Comparison of ENCODE assay signal across 1 cellular context in genomic region chr4:23333556-23333945, GRCh38.
A peak's percentile ranks its signal among the peaks of the same experiment; 100 is the strongest.
TF ChIP-seq lines count a peak whose summit lies in the region.

No MANE protein-coding gene starts in this region.

TF ChIP-seq in HEK293, 187 proteins besides CTCF, POLR2A, EP300 and RAD21 (continued from another document and continues in another):
- TF ChIP-seq, protein P1, sequence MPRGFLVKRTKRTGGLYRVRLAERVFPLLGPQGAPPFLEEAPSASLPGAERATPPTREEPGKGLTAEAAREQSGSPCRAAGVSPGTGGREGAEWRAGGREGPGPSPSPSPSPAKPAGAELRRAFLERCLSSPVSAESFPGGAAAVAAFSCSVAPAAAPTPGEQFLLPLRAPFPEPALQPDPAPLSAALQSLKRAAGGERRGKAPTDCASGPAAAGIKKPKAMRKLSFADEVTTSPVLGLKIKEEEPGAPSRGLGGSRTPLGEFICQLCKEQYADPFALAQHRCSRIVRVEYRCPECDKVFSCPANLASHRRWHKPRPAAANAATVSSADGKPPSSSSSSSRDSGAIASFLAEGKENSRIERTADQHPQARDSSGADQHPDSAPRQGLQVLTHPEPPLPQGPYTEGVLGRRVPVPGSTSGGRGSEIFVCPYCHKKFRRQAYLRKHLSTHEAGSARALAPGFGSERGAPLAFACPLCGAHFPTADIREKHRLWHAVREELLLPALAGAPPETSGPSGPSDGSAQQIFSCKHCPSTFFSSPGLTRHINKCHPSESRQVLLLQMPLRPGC (tag by site-specific recombination; IDR thresholded peaks at IDR 0.05) = peak; percentile 79; the same call in 1 of the 2 replicates
- TF ChIP-seq ZNF366 (tag by site-specific recombination; conservative IDR thresholded peaks at IDR 0.05) (peak; percentile 91), EGR2 (tag by site-specific recombination; IDR thresholded peaks at IDR 0.05; ENCODE audit: low read depth) (no peak), ZBTB21 (tag by site-specific recombination; IDR thresholded peaks at IDR 0.05) (peak; percentile 89), HOXA7 (CRISPR knock-in tag; IDR thresholded peaks at IDR 0.05; ENCODE audit: borderline replicate concordance) (no peak), ZNF677 (tag by site-specific recombination; IDR thresholded peaks at IDR 0.05) (no peak), ZFP37 (tag by site-specific recombination; IDR thresholded peaks at IDR 0.05) (peak; percentile 89), PRDM2 (tag by site-specific recombination; IDR thresholded peaks at IDR 0.05; ENCODE audit: borderline replicate concordance) (no peak), ZNF837 (tag by site-specific recombination; IDR thresholded peaks at IDR 0.05) (no peak), ZSCAN23 (tag by site-specific recombination; IDR thresholded peaks at IDR 0.05) (peak; percentile 53; the same call in 1 of the 2 replicates), ZNF140 (tag by site-specific recombination; IDR thresholded peaks at IDR 0.05) (no peak), ZNF211 (tag by site-specific recombination; IDR thresholded peaks at IDR 0.05; ENCODE audit: low read depth) (no peak), ZBTB17 (tag by site-specific recombination; IDR thresholded peaks at IDR 0.05) (no peak), ZNF202 (tag by site-specific recombination; IDR thresholded peaks at IDR 0.05; ENCODE audit: borderline replicate concordance) (no peak), ZNF621 (tag by site-specific recombination; IDR thresholded peaks at IDR 0.05) (no peak), ZNF280C (tag by site-specific recombination; IDR thresholded peaks at IDR 0.05) (no peak), ZNF175 (tag by site-specific recombination; IDR thresholded peaks at IDR 0.05) (no peak), KLF10 (tag by site-specific recombination; IDR thresholded peaks at IDR 0.05) (no peak), ZNF48 (tag by site-specific recombination; IDR thresholded peaks at IDR 0.05) (no peak), ZNF2 (tag by site-specific recombination; IDR thresholded peaks at IDR 0.05) (no peak), GLIS2 (tag by site-specific recombination; IDR thresholded peaks at IDR 0.05) (0 out of 2 replicates have a peak, but pooled peaks have one; percentile 28), HIC1 (tag by site-specific recombination; IDR thresholded peaks at IDR 0.05) (peak; percentile 96), KLF7 (tag by site-specific recombination; IDR thresholded peaks at IDR 0.05; ENCODE audit: borderline replicate concordance) (no peak), PATZ1 (tag by site-specific recombination; IDR thresholded peaks at IDR 0.05) (no peak), ZNF16 (tag by site-specific recombination; IDR thresholded peaks at IDR 0.05; ENCODE audit: low read depth) (no peak), YY1 (tag by site-specific recombination; IDR thresholded peaks at IDR 0.05) (no peak), ZNF433 (tag by site-specific recombination; IDR thresholded peaks at IDR 0.05; ENCODE audit: low read depth) (no peak), ZNF747 (tag by site-specific recombination; IDR thresholded peaks at IDR 0.05) (no peak), ZFHX2 (tag by site-specific recombination; conservative IDR thresholded peaks at IDR 0.05) (no peak), PRDM1 (tag by site-specific recombination; IDR thresholded peaks at IDR 0.05) (no peak), ATF2 (tag by site-specific recombination; IDR thresholded peaks at IDR 0.05; ENCODE audit: low read depth) (peak; percentile 77), ZNF19 (tag by site-specific recombination; IDR thresholded peaks at IDR 0.05; ENCODE audit: low read depth) (no peak), ZNF626 (tag by site-specific recombination; IDR thresholded peaks at IDR 0.05) (no peak), ZNF114 (tag by site-specific recombination; IDR thresholded peaks at IDR 0.05) (no peak), ZNF629 (tag by site-specific recombination; IDR thresholded peaks at IDR 0.05) (peak; percentile 94), BCL11A (tag by site-specific recombination; IDR thresholded peaks at IDR 0.05; ENCODE audit: low read depth) (peak; percentile 39; the same call in 1 of the 2 replicates)
- TF ChIP-seq, protein P2, sequence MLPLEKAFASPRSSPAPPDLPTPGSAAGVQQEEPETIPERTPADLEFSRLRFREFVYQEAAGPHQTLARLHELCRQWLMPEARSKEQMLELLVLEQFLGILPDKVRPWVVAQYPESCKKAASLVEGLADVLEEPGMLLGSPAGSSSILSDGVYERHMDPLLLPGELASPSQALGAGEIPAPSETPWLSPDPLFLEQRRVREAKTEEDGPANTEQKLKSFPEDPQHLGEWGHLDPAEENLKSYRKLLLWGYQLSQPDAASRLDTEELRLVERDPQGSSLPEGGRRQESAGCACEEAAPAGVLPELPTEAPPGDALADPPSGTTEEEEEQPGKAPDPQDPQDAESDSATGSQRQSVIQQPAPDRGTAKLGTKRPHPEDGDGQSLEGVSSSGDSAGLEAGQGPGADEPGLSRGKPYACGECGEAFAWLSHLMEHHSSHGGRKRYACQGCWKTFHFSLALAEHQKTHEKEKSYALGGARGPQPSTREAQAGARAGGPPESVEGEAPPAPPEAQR (tag by site-specific recombination; IDR thresholded peaks at IDR 0.05) = no peak
- TF ChIP-seq, protein P3, sequence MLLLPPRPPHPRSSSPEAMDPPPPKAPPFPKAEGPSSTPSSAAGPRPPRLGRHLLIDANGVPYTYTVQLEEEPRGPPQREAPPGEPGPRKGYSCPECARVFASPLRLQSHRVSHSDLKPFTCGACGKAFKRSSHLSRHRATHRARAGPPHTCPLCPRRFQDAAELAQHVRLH (tag by site-specific recombination; IDR thresholded peaks at IDR 0.05) = no peak
- TF ChIP-seq, protein P4, sequence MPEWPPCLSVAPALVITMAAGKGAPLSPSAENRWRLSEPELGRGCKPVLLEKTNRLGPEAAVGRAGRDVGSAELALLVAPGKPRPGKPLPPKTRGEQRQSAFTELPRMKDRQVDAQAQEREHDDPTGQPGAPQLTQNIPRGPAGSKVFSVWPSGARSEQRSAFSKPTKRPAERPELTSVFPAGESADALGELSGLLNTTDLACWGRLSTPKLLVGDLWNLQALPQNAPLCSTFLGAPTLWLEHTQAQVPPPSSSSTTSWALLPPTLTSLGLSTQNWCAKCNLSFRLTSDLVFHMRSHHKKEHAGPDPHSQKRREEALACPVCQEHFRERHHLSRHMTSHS (tag by site-specific recombination; IDR thresholded peaks at IDR 0.05) = no peak
- TF ChIP-seq, protein P5, sequence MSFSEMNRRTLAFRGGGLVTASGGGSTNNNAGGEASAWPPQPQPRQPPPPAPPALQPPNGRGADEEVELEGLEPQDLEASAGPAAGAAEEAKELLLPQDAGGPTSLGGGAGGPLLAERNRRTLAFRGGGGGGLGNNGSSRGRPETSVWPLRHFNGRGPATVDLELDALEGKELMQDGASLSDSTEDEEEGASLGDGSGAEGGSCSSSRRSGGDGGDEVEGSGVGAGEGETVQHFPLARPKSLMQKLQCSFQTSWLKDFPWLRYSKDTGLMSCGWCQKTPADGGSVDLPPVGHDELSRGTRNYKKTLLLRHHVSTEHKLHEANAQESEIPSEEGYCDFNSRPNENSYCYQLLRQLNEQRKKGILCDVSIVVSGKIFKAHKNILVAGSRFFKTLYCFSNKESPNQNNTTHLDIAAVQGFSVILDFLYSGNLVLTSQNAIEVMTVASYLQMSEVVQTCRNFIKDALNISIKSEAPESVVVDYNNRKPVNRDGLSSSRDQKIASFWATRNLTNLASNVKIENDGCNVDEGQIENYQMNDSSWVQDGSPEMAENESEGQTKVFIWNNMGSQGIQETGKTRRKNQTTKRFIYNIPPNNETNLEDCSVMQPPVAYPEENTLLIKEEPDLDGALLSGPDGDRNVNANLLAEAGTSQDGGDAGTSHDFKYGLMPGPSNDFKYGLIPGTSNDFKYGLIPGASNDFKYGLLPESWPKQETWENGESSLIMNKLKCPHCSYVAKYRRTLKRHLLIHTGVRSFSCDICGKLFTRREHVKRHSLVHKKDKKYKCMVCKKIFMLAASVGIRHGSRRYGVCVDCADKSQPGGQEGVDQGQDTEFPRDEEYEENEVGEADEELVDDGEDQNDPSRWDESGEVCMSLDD (tag by site-specific recombination; IDR thresholded peaks at IDR 0.05) = no peak
